In genomic region chr2:149221002-149221401, GRCh38 we compare ENCODE assay signal across 39 cellular contexts.
"Had no signal": no experiment of that assay in that cellular context is flagged by ENCODE, and none has a peak within 500 bp of the region (broad histone marks: within the 10 kb centered on the region; RNA-seq: fewer than 3 reads in every experiment).

No MANE protein-coding gene starts in this region.

- H3K27me3 ChIP-seq: brain microvascular endothelial cell, MG63 had no signal

- ATAC-seq: activated CD8-positive, alpha-beta memory T cell treated with anti-CD3 and anti-CD28 coated beads, Interleukin-2, amount 10 ng/mL, durations not matched to agents 7 days and 5 days; Right ventricle myocardium inferior had no signal

- H3K36me3 Mint-ChIP-seq: activated CD8-positive, alpha-beta memory T cell treated with anti-CD3 and anti-CD28 coated beads, Interleukin-2, amount 10 ng/mL, durations not matched to agents 7 days and 5 days; activated naive CD8-positive, alpha-beta T cell treated with anti-CD3 and anti-CD28 coated beads for 36 hours had no signal

- H2AFZ ChIP-seq: PC-9 had no signal

- H3K27me3 Mint-ChIP-seq: activated B cell treated with CpG ODN at 0.5 μM for 24 hours had no signal

- H3K27ac ChIP-seq: brain microvascular endothelial cell, PC-9, RWPE1, VCaP had no signal

- DNase-seq: activated B cell treated with CpG ODN at 0.5 μM for 24 hours; activated CD4-positive, alpha-beta memory T cell treated with anti-CD3 and anti-CD28 coated beads, Interleukin-2, amount 10 ng/mL, durations not matched to agents 7 days and 5 days; activated CD4-positive, alpha-beta T cell treated with anti-CD3 and anti-CD28 coated beads for 4 hours; activated CD4-positive, CD25-positive, alpha-beta regulatory T cell treated with anti-CD3 and anti-CD28 coated beads, Interleukin-2, amount 50 U/mL, for 72 hours; activated CD8-positive, alpha-beta memory T cell treated with anti-CD3 and anti-CD28 coated beads for 24 hours; activated CD8-positive, alpha-beta memory T cell treated with anti-CD3 and anti-CD28 coated beads, Interleukin-2, amount 10 ng/mL, durations not matched to agents 7 days and 5 days; activated CD8-positive, alpha-beta memory T cell treated with anti-CD3 and anti-CD28 coated beads, Interleukin-2, amount 50 U/mL, for 48 hours; activated effector memory CD4-positive, alpha-beta T cell treated with Interleukin-2 at 50 U/mL for 16 hours; activated naive CD4-positive, alpha-beta T cell treated with anti-CD3 and anti-CD28 coated beads, Interleukin-2, amount 50 U/mL, for 16 hours; activated naive CD8-positive, alpha-beta T cell treated with anti-CD3 and anti-CD28 coated beads for 36 hours; activated T-cell treated with anti-CD3 and anti-CD28 coated beads, Interleukin-2, amount 50 U/mL, for 48 hours; amniotic stem cell; aorta; brain microvascular endothelial cell; central memory CD4-positive, alpha-beta T cell; Kasumi-1; KG1; MG63; MV-4-11; NCI-H1092; NCI-H1417; NCI-H146; NCI-H187; NCI-H2029 treated with DMSO at 0.1 percent for 48 hours; NCI-H2107; NCI-H2171; NCI-H446 treated with DMSO at 0.1 percent for 48 hours; NCI-H524; NCI-H69; NK-92 treated with Interleukin-12 subunit alpha and Interleukin-12 subunit beta, amount 100 ng/mL, for 24 hours; PC-9; SIG-M5; SW 1271; T-helper 1 cell; T-helper 2 cell; T-helper 9 cell had no signal

- H3K27ac Mint-ChIP-seq: activated B cell treated with CpG ODN at 0.5 μM for 24 hours; activated CD4-positive, alpha-beta memory T cell treated with anti-CD3 and anti-CD28 coated beads, Interleukin-2, amount 10 ng/mL, durations not matched to agents 7 days and 5 days; activated CD8-positive, alpha-beta memory T cell treated with anti-CD3 and anti-CD28 coated beads, Interleukin-2, amount 10 ng/mL, durations not matched to agents 7 days and 5 days; activated naive CD8-positive, alpha-beta T cell treated with anti-CD3 and anti-CD28 coated beads for 36 hours had no signal

- H3K9me3 ChIP-seq: MG63 had no signal

- H3K4me3 ChIP-seq: MG63, PC-9 had no signal

- H3K4me2 ChIP-seq: PC-9 had no signal

- H3K9me3 Mint-ChIP-seq: activated B cell treated with CpG ODN at 0.5 μM for 24 hours; activated CD4-positive, alpha-beta memory T cell treated with anti-CD3 and anti-CD28 coated beads, Interleukin-2, amount 10 ng/mL, durations not matched to agents 7 days and 5 days; activated naive CD8-positive, alpha-beta T cell treated with anti-CD3 and anti-CD28 coated beads for 36 hours had no signal

- H3K4me3 Mint-ChIP-seq: activated B cell treated with CpG ODN at 0.5 μM for 24 hours; activated CD4-positive, alpha-beta memory T cell treated with anti-CD3 and anti-CD28 coated beads, Interleukin-2, amount 10 ng/mL, durations not matched to agents 7 days and 5 days; activated CD8-positive, alpha-beta memory T cell treated with anti-CD3 and anti-CD28 coated beads, Interleukin-2, amount 10 ng/mL, durations not matched to agents 7 days and 5 days; activated naive CD8-positive, alpha-beta T cell treated with anti-CD3 and anti-CD28 coated beads for 36 hours had no signal

- H3K4me1 Mint-ChIP-seq: activated B cell treated with CpG ODN at 0.5 μM for 24 hours; activated CD4-positive, alpha-beta memory T cell treated with anti-CD3 and anti-CD28 coated beads, Interleukin-2, amount 10 ng/mL, durations not matched to agents 7 days and 5 days; activated CD8-positive, alpha-beta memory T cell treated with anti-CD3 and anti-CD28 coated beads, Interleukin-2, amount 10 ng/mL, durations not matched to agents 7 days and 5 days; activated naive CD8-positive, alpha-beta T cell treated with anti-CD3 and anti-CD28 coated beads for 36 hours had no signal

- H3K36me3 ChIP-seq: brain microvascular endothelial cell, MG63 had no signal
